Comparison of ENCODE assay signal across 17 cellular contexts in genomic region chr12:106281056-106281782, GRCh38.
"Had no signal": no experiment of that assay in that cellular context is flagged by ENCODE, and none has a peak within 500 bp of the region (broad histone marks: within the 10 kb centered on the region; RNA-seq: fewer than 3 reads in every experiment).

No MANE protein-coding gene starts in this region.

- ATAC-seq: activated CD4-positive, alpha-beta T cell treated with anti-CD3 and anti-CD28 coated beads for 36 hours; stimulated activated naive CD8-positive, alpha-beta T cell treated with anti-CD3 and anti-CD28 coated beads, Interleukin-15, amount 100 ng/mL, for 72 hours had no signal

- DNase-seq: activated CD4-positive, alpha-beta memory T cell treated with anti-CD3 and anti-CD28 coated beads for 36 hours; activated CD4-positive, alpha-beta T cell treated with anti-CD3 and anti-CD28 coated beads for 36 hours; activated gamma-delta T cell treated with Interleukin-2 at 50 U/mL for 16 hours; activated T-cell treated with anti-CD3 and anti-CD28 coated beads for 4 hours; adrenal gland; effector CD4-positive, alpha-beta T cell; left cardiac atrium; occipital lobe; stimulated activated CD4-positive, alpha-beta T cell treated with anti-CD3 and anti-CD28 coated beads, Interleukin-15, amount 100 ng/mL, for 24 hours; stimulated activated CD4-positive, alpha-beta T cell treated with anti-CD3 and anti-CD28 coated beads, Interleukin-2, amount 100 ng/mL, for 48 hours; stimulated activated naive CD8-positive, alpha-beta T cell treated with anti-CD3 and anti-CD28 coated beads, Interleukin-15, amount 100 ng/mL, for 72 hours; transverse colon; uterus had no signal

- H3K4me1 ChIP-seq: adrenal gland, gastroesophageal sphincter, uterus had no signal

- H3K4me3 ChIP-seq: adrenal gland, gastroesophageal sphincter, lung, skin epidermis, suprapubic skin, transverse colon, uterus had no signal

- H3K36me3 ChIP-seq: adrenal gland, gastroesophageal sphincter, suprapubic skin, transverse colon, uterus had no signal

- H3K9me3 ChIP-seq: adrenal gland, transverse colon, uterus had no signal

- H3K27me3 ChIP-seq: adrenal gland, gastroesophageal sphincter, suprapubic skin, transverse colon, uterus had no signal

- H3K27ac ChIP-seq: adrenal gland, gastroesophageal sphincter, skin epidermis, suprapubic skin, uterus had no signal
